In genomic region chr2:177553176-177553909, GRCh38 we compare ENCODE assay signal across 8 cellular contexts.
DNase-seq lines count a peak whose midpoint lies in the region; ATAC-seq and TF ChIP-seq lines count a peak whose summit lies in the region.

No MANE protein-coding gene starts in this region.

- H3K36me3 ChIP-seq in HEK293 (ENCODE audit: control insufficient read depth in 2 of 2, insufficient read depth in 1 of 2, low read length in 2 of 2) (no peaks in the 10 kb centered on the region), prostate gland (no peaks in the 10 kb centered on the region)

- DNase-seq in AG09309 (ENCODE audit: low read depth) (no peak), WTC11 (ENCODE audit: low spot score) (no peak), glomerular visceral epithelial cell (ENCODE audit: extremely low spot score) (peak; percentile 27), prostate gland (ENCODE audit: low spot score) (no peak), SIG-M5 (lab: John Stamatoyannopoulos, UW) (no peak)
- DNase-seq in activated effector memory CD4-positive, alpha-beta T cell treated with anti-CD3 and anti-CD28 coated beads, Interleukin-2, amount 50 U/mL, for 16 hours = no peak

- no peak for TF ChIP-seq CTCF in AG09309 (IDR thresholded peaks at IDR 0.05; ENCODE audit: control insufficient read depth, insufficient read depth, low read depth, low read length, missing control alignments)
- peak; percentile 29; the same call in 1 of the 2 replicates for TF ChIP-seq CTCF in HEK293 (tag by site-specific recombination; IDR thresholded peaks at IDR 0.05)
- TF ChIP-seq CTCF in WTC11 (IDR thresholded peaks at IDR 0.05) = no peak
- TF ChIP-seq CTCF in prostate gland (IDR thresholded peaks at IDR 0.05) = no peak

- no peak for TF ChIP-seq POLR2A in prostate gland (IDR thresholded peaks at IDR 0.05)

- POLR2A ChIA-PET in HEK293 (lab: Yijun Ruan, JAX) = interaction anchor here (0.7 kb wide), 1 partner anchor 55 kb away, joined by 3 read pairs; no protein-coding TSS in a partner anchor
- POLR2A ChIA-PET in WTC11 (lab: Charles Lee) = interaction anchor here (0.5 kb wide), 1 partner anchor 166 kb away, joined by 3 read pairs; no protein-coding TSS in a partner anchor

- peak overlapping the region; percentile 99 for H3K27ac Mint-ChIP-seq in WTC11

- H3K4me1 ChIP-seq in HEK293 (ENCODE audit: control insufficient read depth, insufficient read depth, low read length) (no peaks in the 10 kb centered on the region), prostate gland (replicated peaks) (no peaks in the 10 kb centered on the region)

- H3K36me3 Mint-ChIP-seq in WTC11 = peaks cover 10% of the 10 kb centered on the region; the same call in 1 of the 2 replicates

- H3K9me3 ChIP-seq in HEK293 (ENCODE audit: control insufficient read depth, insufficient read depth, low read depth, low read length) (no peaks in the 10 kb centered on the region), prostate gland (no peaks in the 10 kb centered on the region)

- intact Hi-C loops in prostate gland (cut with DNase I) = loop anchor here (5.0 kb wide), 1 partner anchor 64 kb away; a partner anchor contains a TSS

- H3K4me3 Mint-ChIP-seq in WTC11 = peak overlapping the region; percentile 95

- H3K4me1 Mint-ChIP-seq in WTC11 = no peaks in the 10 kb centered on the region; the same call in 1 of the 2 replicates

- 18% methylated on average over 17 of the region's 17 CpGs for WGBS in prostate gland

- H3K9me3 Mint-ChIP-seq in WTC11 = peaks cover 13% of the 10 kb centered on the region

- CTCF ChIA-PET in HEK293 (lab: Yijun Ruan, JAX) = no interaction called here
- CTCF ChIA-PET in WTC11 (lab: Charles Lee) = no interaction called here

- H3K27ac ChIP-seq in HEK293 (ENCODE audit: extremely low read depth, low read depth, low read length) = peak overlapping the region; percentile 89; the same call in 1 of the 2 replicates
- H3K27ac ChIP-seq in prostate gland = peak overlapping the region; percentile 95 to 97

- peaks cover 25% of the 10 kb centered on the region for H3K27me3 Mint-ChIP-seq in WTC11 (ENCODE audit: low read depth)

- no peaks in the 10 kb centered on the region for H3K27me3 ChIP-seq in prostate gland (replicated peaks; ENCODE audit: insufficient read depth)

- no peak for ATAC-seq in WTC11
- no peak for ATAC-seq in HG02973 (IDR thresholded peaks at IDR 0.05; ENCODE audit: unreplicated experiment)

- H3K4me3 ChIP-seq in AG09309 (ENCODE audit: control insufficient read depth, low read depth, low read length) = peak overlapping the region; percentile 86
- H3K4me3 ChIP-seq in HEK293 (ENCODE audit: low read depth, low read length) = peak overlapping the region; percentile 68
- peak overlapping the region; percentile 78 to 80 for H3K4me3 ChIP-seq in prostate gland

TF ChIP-seq in HEK293, 187 proteins besides CTCF, POLR2A, EP300 and RAD21 (continues in another document):
- peak; percentile 47 for TF ChIP-seq PRDM10 (tag by site-specific recombination; IDR thresholded peaks at IDR 0.05)
- TF ChIP-seq ZXDB (tag by site-specific recombination; IDR thresholded peaks at IDR 0.05) = 0 out of 2 replicates have a peak, but pooled peaks have one; percentile 29
- TF ChIP-seq SCRT1 (tag by site-specific recombination; IDR thresholded peaks at IDR 0.05; ENCODE audit: borderline replicate concordance) = no peak
- TF ChIP-seq ZNF174 (tag by site-specific recombination; IDR thresholded peaks at IDR 0.05) = no peak
- no peak for TF ChIP-seq ZNF664 (tag by site-specific recombination; IDR thresholded peaks at IDR 0.05)
- TF ChIP-seq ZNF639 (tag by site-specific recombination; IDR thresholded peaks at IDR 0.05) = no peak
- 0 out of 2 replicates have a peak, but pooled peaks have one; percentile 59 for TF ChIP-seq ZEB2 (tag by site-specific recombination; IDR thresholded peaks at IDR 0.05)
- TF ChIP-seq ZNF324 (tag by site-specific recombination; IDR thresholded peaks at IDR 0.05) = no peak

TF ChIP-seq in WTC11, 78 proteins besides CTCF, POLR2A, EP300 and RAD21:
- TF ChIP-seq NR1H2 (CRISPR knock-in tag; IDR thresholded peaks at IDR 0.05) (no peak), USF1 (CRISPR knock-in tag; IDR thresholded peaks at IDR 0.05) (peak; percentile 17; the same call in 1 of the 2 replicates)
